25 cellular contexts compared by ENCODE assay signal in genomic region chr15:61175024-61175423, GRCh38. TPM values are rescaled to one million over a fixed set of nuclear protein-coding genes. Genes with fewer than 3 reads are reported as not detected.
DNase-seq lines count a peak whose midpoint lies in the region; ATAC-seq and TF ChIP-seq lines count a peak whose summit lies in the region.
"Had no signal": no experiment of that assay in that cellular context is flagged by ENCODE, and none has a peak within 500 bp of the region (broad histone marks: within the 10 kb centered on the region; RNA-seq: fewer than 3 reads in every experiment).

No MANE protein-coding gene starts in this region.

- H3K4me1 ChIP-seq in PC-3 (ENCODE audit: insufficient read depth, low read length) (no peaks in the 10 kb centered on the region), endodermal cell (ENCODE audit: control insufficient read depth, insufficient read depth, low read length) (no peaks in the 10 kb centered on the region), neural progenitor cell (peaks cover 13% of the 10 kb centered on the region)
- H3K4me1 ChIP-seq: left lung, sigmoid colon had no signal

- H3K9me3 Mint-ChIP-seq in endodermal cell (no peaks in the 10 kb centered on the region), neural progenitor cell (no peaks in the 10 kb centered on the region)
- H3K9me3 Mint-ChIP-seq: activated B cell treated with CpG ODN at 0.5 μM for 24 hours; activated T-cell treated with anti-CD3 and anti-CD28 coated beads, Interleukin-2, amount 50 U/mL, for 4 hours; nephron; stimulated activated naive B cell treated with anti-CD40 and anti-IgM and Interleukin-4, amounts not matched to agents 10 μg/mL and 1 μg/mL and 100 μg/mL, for 72 hours had no signal

- H3K27me3 ChIP-seq in PC-3 (ENCODE audit: low read length) (no peaks in the 10 kb centered on the region; the same call in 1 of the 2 replicates), endodermal cell (ENCODE audit: control insufficient read depth, insufficient read depth, low read length, poor library complexity, severe bottlenecking) (no peaks in the 10 kb centered on the region), neural progenitor cell (no peaks in the 10 kb centered on the region)
- H3K27me3 ChIP-seq: left lung, sigmoid colon had no signal

- H3K9me3 ChIP-seq in PC-3 (ENCODE audit: low read length) (no peaks in the 10 kb centered on the region), endodermal cell (ENCODE audit: control insufficient read depth, low read length) (no peaks in the 10 kb centered on the region), neural progenitor cell (ENCODE audit: low read depth) (no peaks in the 10 kb centered on the region)
- H3K9me3 ChIP-seq: left lung, sigmoid colon, thoracic aorta had no signal

- H3K36me3 ChIP-seq in PC-3 (ENCODE audit: low read depth, low read length), result no peaks in the 10 kb centered on the region
- H3K36me3 ChIP-seq in endodermal cell (ENCODE audit: control insufficient read depth, insufficient read depth, low read length), result no peaks in the 10 kb centered on the region
- H3K36me3 ChIP-seq in neural progenitor cell, result no peaks in the 10 kb centered on the region
- H3K36me3 ChIP-seq: left lung, sigmoid colon, thoracic aorta had no signal

- intact Hi-C loops in PC-3 (cut with micrococcal nuclease), result no loop called here

- H3K4me3 ChIP-seq in PC-3 (ENCODE audit: low read length) (no peak overlapping the region), endodermal cell (ENCODE audit: low read length) (no peak overlapping the region), neural progenitor cell (no peak overlapping the region)
- H3K4me3 ChIP-seq: left lung, sigmoid colon, thoracic aorta had no signal

- no peak overlapping the region for H3K27ac ChIP-seq in PC-3 (ENCODE audit: low read length)
- no peak overlapping the region for H3K27ac ChIP-seq in endodermal cell (ENCODE audit: low read depth, low read length)
- no peak overlapping the region for H3K27ac ChIP-seq in neural progenitor cell
- H3K27ac ChIP-seq: left lung, sigmoid colon, thoracic aorta had no signal

- H4K20me1 ChIP-seq in PC-3 (ENCODE audit: low read length) (no peaks in the 10 kb centered on the region), neural progenitor cell (ENCODE audit: low read depth) (peaks cover 14% of the 10 kb centered on the region)

- H3K4me2 ChIP-seq in PC-3 (ENCODE audit: low read length) (no peak overlapping the region), neural progenitor cell (no peak overlapping the region)

- H3K4me1 Mint-ChIP-seq in endodermal cell (peaks cover 10% of the 10 kb centered on the region), neural progenitor cell (peaks cover 15% of the 10 kb centered on the region)

- no peak for TF ChIP-seq CTCF in PC-3 (conservative IDR thresholded peaks at IDR 0.05; ENCODE audit: low read depth, low read length)
- peak; percentile 55 for TF ChIP-seq CTCF in endodermal cell (conservative IDR thresholded peaks at IDR 0.05)
- TF ChIP-seq CTCF in neural progenitor cell (IDR thresholded peaks at IDR 0.05), result no peak

- H3K9ac ChIP-seq in PC-3 (ENCODE audit: low read length) (no peak overlapping the region), endodermal cell (ENCODE audit: extremely low read depth, low read length, poor library complexity, severe bottlenecking) (no peak overlapping the region), neural progenitor cell (no peak overlapping the region)

- H3F3A ChIP-seq in PC-3 (ENCODE audit: low read length, unreplicated experiment) (no peaks in the 10 kb centered on the region), neural progenitor cell (ENCODE audit: low read depth) (peaks cover 8% of the 10 kb centered on the region)

- H3K27me3 Mint-ChIP-seq in endodermal cell (ENCODE audit: insufficient read depth) (no peaks in the 10 kb centered on the region), neural progenitor cell (ENCODE audit: insufficient read depth, low read depth) (no peaks in the 10 kb centered on the region)

- no peaks in the 10 kb centered on the region for H3K79me2 ChIP-seq in PC-3 (ENCODE audit: low read length)
- H3K79me2 ChIP-seq in neural progenitor cell (ENCODE audit: low read depth), result no peaks in the 10 kb centered on the region

- DNase-seq in Daoy (ENCODE audit: low read depth) (peak; percentile 44), PC-3 (peak; percentile 10), endodermal cell (peak; percentile 55), neural progenitor cell (ENCODE audit: low spot score) (peak; percentile 42), NOMO-1 treated with dmso at 0.1 percent for 144 hours (lab: John Stamatoyannopoulos, UW; ENCODE audit: unreplicated experiment) (no peak)
- DNase-seq: activated B cell treated with CpG ODN at 0.5 μM for 24 hours; activated naive CD4-positive, alpha-beta T cell treated with anti-CD3 and anti-CD28 coated beads, Interleukin-2, amount 50 U/mL, for 16 hours; activated T-cell treated with anti-CD3 and anti-CD28 coated beads, Interleukin-2, amount 50 U/mL, for 4 hours; AML-193; DMS79; effector memory CD4-positive, alpha-beta T cell; glutamatergic neuron; left lung; midbrain; MM.1S; NCI-H1436; OCI-M1; posterior cingulate gyrus; sigmoid colon; stimulated activated naive B cell treated with anti-CD40 and anti-IgM and Interleukin-4, amounts not matched to agents 10 μg/mL and 1 μg/mL and 100 μg/mL, for 72 hours; T-helper 2 cell had no signal

- POLR2A ChIA-PET in PC-3 (lab: Charles Lee; ENCODE audit: unreplicated experiment), result no interaction called here

- H3K36me3 Mint-ChIP-seq in endodermal cell (ENCODE audit: low read depth) (no peaks in the 10 kb centered on the region), neural progenitor cell (no peaks in the 10 kb centered on the region)
- H3K36me3 Mint-ChIP-seq: stimulated activated naive B cell treated with anti-CD40 and anti-IgM and Interleukin-4, amounts not matched to agents 10 μg/mL and 1 μg/mL and 100 μg/mL, for 72 hours had no signal

- H3K9me2 ChIP-seq in PC-3 (replicated peaks; ENCODE audit: low read length), result no peaks in the 10 kb centered on the region

- no peak overlapping the region for H2AFZ ChIP-seq in PC-3 (ENCODE audit: low read length)
- H2AFZ ChIP-seq in neural progenitor cell (replicated peaks), result no peak overlapping the region

- 55 to 76% methylated on average over 2 of the region's 2 CpGs for WGBS in endodermal cell (ENCODE audit: insufficient coverage in 1 of 2, insufficient read length in 1 of 2), 2 experiments

- ATAC-seq in PC-3, result no peak
- no peak for ATAC-seq in activated CD4-positive, CD25-positive, alpha-beta regulatory T cell treated with anti-CD3 and anti-CD28 coated beads, Interleukin-2, amount 50 U/mL, for 24 hours
- ATAC-seq in HG03432 (IDR thresholded peaks at IDR 0.05; ENCODE audit: unreplicated experiment), result no peak
- ATAC-seq: activated T-cell treated with anti-CD3 and anti-CD28 coated beads, Interleukin-2, amount 50 U/mL, for 4 hours; left lung; stimulated activated naive B cell treated with anti-CD40 and anti-IgM and Interleukin-4, amounts not matched to agents 10 μg/mL and 1 μg/mL and 100 μg/mL, for 72 hours had no signal

- no TSS peak for BruUV-seq in PC-3 (replicated peaks; lab: Mats Ljungman, UMichigan)

- H3K4me3 Mint-ChIP-seq in endodermal cell (no peak overlapping the region), neural progenitor cell (no peak overlapping the region)
- H3K4me3 Mint-ChIP-seq: activated B cell treated with CpG ODN at 0.5 μM for 24 hours; activated T-cell treated with anti-CD3 and anti-CD28 coated beads, Interleukin-2, amount 50 U/mL, for 4 hours; nephron; stimulated activated naive B cell treated with anti-CD40 and anti-IgM and Interleukin-4, amounts not matched to agents 10 μg/mL and 1 μg/mL and 100 μg/mL, for 72 hours had no signal

- CTCF ChIA-PET in PC-3 (lab: Charles Lee), result no interaction called here

- H3K27ac Mint-ChIP-seq in endodermal cell (no peak overlapping the region), neural progenitor cell (no peak overlapping the region)
- H3K27ac Mint-ChIP-seq: activated B cell treated with CpG ODN at 0.5 μM for 24 hours; stimulated activated naive B cell treated with anti-CD40 and anti-IgM and Interleukin-4, amounts not matched to agents 10 μg/mL and 1 μg/mL and 100 μg/mL, for 72 hours had no signal

RNA-seq across cellular contexts. Expression of gene RORA, which starts 54.1 kb away (rescaled TPM):
- total RNA-seq in Daoy (2014; rRNA removed; shearing (Covaris generic)), result 9.8 and 10.3 TPM in 2 replicates
- total RNA-seq in PC-3 (2014; rRNA removed) (0.06 and 0.07 TPM in 2 replicates), endodermal cell (10 to 100 TPM; 30.5 to 35.2 TPM), neural progenitor cell (ENCODE audit: low replicate concordance) (12.5 and 13.8 TPM in 2 replicates)
- 4.2 TPM for polyA plus RNA-seq in endodermal cell (2013, experiment 1 of 2)
- polyA plus RNA-seq in endodermal cell (2013, experiment 2 of 2), result 4.3 TPM

Comparison
In these comparisons a context has a peak if more than half of its experiments do, and no peak if none do; other contexts are left out.
1. RNA of gene RORA, which starts 54.1 kb away (total RNA-seq): 30.5 to 35.2 TPM in endodermal cell, 12.5 to 13.8 TPM in neural progenitor cell and 9.8 to 10.3 TPM in Daoy; 0.06 to 0.07 TPM in PC-3; every median in the first group is over 10 times any median in the second.